Comparison of ENCODE assay signal across 1 cellular context in the genomic region with DNA sequence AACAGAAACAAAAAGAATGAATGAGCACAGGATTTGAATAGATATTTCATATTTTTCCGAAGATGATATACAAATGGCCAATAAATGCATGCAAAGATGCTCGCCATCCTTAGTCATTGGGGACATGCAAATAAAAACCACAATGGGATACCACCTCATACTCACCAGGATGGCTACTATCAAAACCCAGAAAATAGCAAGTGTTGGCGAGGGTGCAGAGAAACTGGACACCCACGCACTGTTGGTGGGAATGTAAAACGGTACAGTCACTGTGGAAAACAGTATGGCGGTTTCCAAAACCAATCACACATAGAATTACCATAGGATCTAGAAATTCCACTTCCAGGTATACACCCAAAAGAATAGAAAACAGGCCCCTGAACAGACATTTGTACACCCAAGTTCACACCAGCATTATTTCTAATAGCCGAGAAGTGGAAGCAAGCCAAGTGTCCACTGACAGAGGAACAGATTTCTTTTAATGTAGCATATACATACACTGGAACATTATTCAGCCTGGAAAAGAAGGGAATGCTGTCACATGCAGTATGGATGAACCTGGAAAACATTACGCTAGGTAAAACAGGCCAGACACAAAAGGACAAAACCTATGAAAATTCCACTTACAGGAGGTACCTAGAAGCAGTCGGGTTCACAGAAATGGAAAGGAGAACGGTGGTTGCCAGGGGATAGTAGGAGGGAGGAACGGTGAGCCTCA.
TF ChIP-seq lines count a peak whose summit lies in the region.

No MANE protein-coding gene starts in this region.

TF ChIP-seq in K562, 482 proteins besides CTCF, POLR2A, EP300 and RAD21 (continued from another document):
- TF ChIP-seq, protein P1, sequence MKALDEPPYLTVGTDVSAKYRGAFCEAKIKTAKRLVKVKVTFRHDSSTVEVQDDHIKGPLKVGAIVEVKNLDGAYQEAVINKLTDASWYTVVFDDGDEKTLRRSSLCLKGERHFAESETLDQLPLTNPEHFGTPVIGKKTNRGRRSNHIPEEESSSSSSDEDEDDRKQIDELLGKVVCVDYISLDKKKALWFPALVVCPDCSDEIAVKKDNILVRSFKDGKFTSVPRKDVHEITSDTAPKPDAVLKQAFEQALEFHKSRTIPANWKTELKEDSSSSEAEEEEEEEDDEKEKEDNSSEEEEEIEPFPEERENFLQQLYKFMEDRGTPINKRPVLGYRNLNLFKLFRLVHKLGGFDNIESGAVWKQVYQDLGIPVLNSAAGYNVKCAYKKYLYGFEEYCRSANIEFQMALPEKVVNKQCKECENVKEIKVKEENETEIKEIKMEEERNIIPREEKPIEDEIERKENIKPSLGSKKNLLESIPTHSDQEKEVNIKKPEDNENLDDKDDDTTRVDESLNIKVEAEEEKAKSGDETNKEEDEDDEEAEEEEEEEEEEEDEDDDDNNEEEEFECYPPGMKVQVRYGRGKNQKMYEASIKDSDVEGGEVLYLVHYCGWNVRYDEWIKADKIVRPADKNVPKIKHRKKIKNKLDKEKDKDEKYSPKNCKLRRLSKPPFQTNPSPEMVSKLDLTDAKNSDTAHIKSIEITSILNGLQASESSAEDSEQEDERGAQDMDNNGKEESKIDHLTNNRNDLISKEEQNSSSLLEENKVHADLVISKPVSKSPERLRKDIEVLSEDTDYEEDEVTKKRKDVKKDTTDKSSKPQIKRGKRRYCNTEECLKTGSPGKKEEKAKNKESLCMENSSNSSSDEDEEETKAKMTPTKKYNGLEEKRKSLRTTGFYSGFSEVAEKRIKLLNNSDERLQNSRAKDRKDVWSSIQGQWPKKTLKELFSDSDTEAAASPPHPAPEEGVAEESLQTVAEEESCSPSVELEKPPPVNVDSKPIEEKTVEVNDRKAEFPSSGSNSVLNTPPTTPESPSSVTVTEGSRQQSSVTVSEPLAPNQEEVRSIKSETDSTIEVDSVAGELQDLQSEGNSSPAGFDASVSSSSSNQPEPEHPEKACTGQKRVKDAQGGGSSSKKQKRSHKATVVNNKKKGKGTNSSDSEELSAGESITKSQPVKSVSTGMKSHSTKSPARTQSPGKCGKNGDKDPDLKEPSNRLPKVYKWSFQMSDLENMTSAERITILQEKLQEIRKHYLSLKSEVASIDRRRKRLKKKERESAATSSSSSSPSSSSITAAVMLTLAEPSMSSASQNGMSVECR (CRISPR knock-in tag; IDR thresholded peaks at IDR 0.05), result no peak
- TF ChIP-seq MEIS2 (IDR thresholded peaks at IDR 0.05; ENCODE audit: partially characterized antibody), result no peak
- TF ChIP-seq ZNF707 (CRISPR knock-in tag; conservative IDR thresholded peaks at IDR 0.05), result no peak
- TF ChIP-seq BRD9 (IDR thresholded peaks at IDR 0.05; ENCODE audit: low read depth, partially characterized antibody), result peak; percentile 40
- TF ChIP-seq ESRRA (IDR thresholded peaks at IDR 0.05; ENCODE audit: borderline replicate concordance, low read depth), result no peak
- TF ChIP-seq ZHX1 (conservative IDR thresholded peaks at IDR 0.05; ENCODE audit: low read length), result no peak
- no peak for TF ChIP-seq GABPB2 (CRISPR knock-in tag; conservative IDR thresholded peaks at IDR 0.05)
- no peak for TF ChIP-seq MAFK (IDR thresholded peaks at IDR 0.05; ENCODE audit: low read length)
- TF ChIP-seq KDM5B (IDR thresholded peaks at IDR 0.05; ENCODE audit: insufficient replicate concordance, low read depth, low read length), result no peak
- TF ChIP-seq ZNF311 (CRISPR knock-in tag; IDR thresholded peaks at IDR 0.05), result no peak
- no peak for TF ChIP-seq ZNF224 (CRISPR knock-in tag; IDR thresholded peaks at IDR 0.05)
- no peak for TF ChIP-seq CBX2 (IDR thresholded peaks at IDR 0.05; ENCODE audit: insufficient read depth, low read length, poor library complexity, severe bottlenecking)
- TF ChIP-seq PHF8 (IDR thresholded peaks at IDR 0.05; ENCODE audit: borderline replicate concordance, low read length), result peak; percentile 19; the same call in 1 of the 2 replicates
- TF ChIP-seq LCOR (CRISPR knock-in tag; IDR thresholded peaks at IDR 0.05), result no peak
- no peak for TF ChIP-seq ETV1 (tag; conservative IDR thresholded peaks at IDR 0.05; ENCODE audit: low read depth)
- no peak for TF ChIP-seq PHB (CRISPR knock-in tag; IDR thresholded peaks at IDR 0.05)
- TF ChIP-seq ZNF696 (CRISPR knock-in tag; conservative IDR thresholded peaks at IDR 0.05), result no peak
- no peak for TF ChIP-seq RFX7 (CRISPR knock-in tag; IDR thresholded peaks at IDR 0.05)
- no peak for TF ChIP-seq CEBPG (CRISPR knock-in tag; IDR thresholded peaks at IDR 0.05)
- TF ChIP-seq CEBPG (tag; conservative IDR thresholded peaks at IDR 0.05 in 1 of 2, IDR thresholded peaks at IDR 0.05 in 1 of 2), result no peak
- TF ChIP-seq THRB (CRISPR knock-in tag; conservative IDR thresholded peaks at IDR 0.05), result no peak
- 0 out of 4 replicates have a peak, but pooled peaks of 1 of the 2 experiments have one; percentile 25 for TF ChIP-seq ARNT (IDR thresholded peaks at IDR 0.05)
- peak; percentile 46 for TF ChIP-seq NFE2 (IDR thresholded peaks at IDR 0.05; ENCODE audit: low read depth)
TF ChIP-seq in K562: peak in this region for 19.
